Comparison of ENCODE assay signal across 21 cellular contexts in genomic region chr2:112062894-112063293, GRCh38. TPM values are rescaled to one million over a fixed set of nuclear protein-coding genes. Genes with fewer than 3 reads are reported as not detected.
DNase-seq lines count a peak whose midpoint lies in the region; ATAC-seq and TF ChIP-seq lines count a peak whose summit lies in the region.
"Had no signal": no experiment of that assay in that cellular context is flagged by ENCODE, and none has a peak within 500 bp of the region (broad histone marks: within the 10 kb centered on the region; RNA-seq: fewer than 3 reads in every experiment).

No MANE protein-coding gene starts in this region.

- H3K4me1 ChIP-seq in endodermal cell (ENCODE audit: control insufficient read depth, insufficient read depth, low read length) (peaks cover 5% of the 10 kb centered on the region), HAP-1 (no peaks in the 10 kb centered on the region)

- peak overlapping the region; percentile 2 for H3K4me3 Mint-ChIP-seq in activated naive CD4-positive, alpha-beta T cell treated with anti-CD3 and anti-CD28 coated beads, Interleukin-2, amount 50 U/mL, for 24 hours
- no peak overlapping the region for H3K4me3 Mint-ChIP-seq in T-helper 17 cell
- H3K4me3 Mint-ChIP-seq in endodermal cell, result no peak overlapping the region
- peak overlapping the region in 1 of 2 donors; percentile 11 for H3K4me3 Mint-ChIP-seq in stimulated activated naive CD8-positive, alpha-beta T cell treated with anti-CD3 and anti-CD28 coated beads, Interleukin-15, amount 100 ng/mL, for 72 hours
- H3K4me3 Mint-ChIP-seq: immature natural killer cell had no signal

- H3K9me3 ChIP-seq in T-helper 17 cell (ENCODE audit: control insufficient read depth, low read length, poor library complexity, severe bottlenecking) (no peaks in the 10 kb centered on the region), endodermal cell (ENCODE audit: control insufficient read depth, low read length) (peaks cover 14% of the 10 kb centered on the region), HAP-1 (no peaks in the 10 kb centered on the region)
- H3K9me3 ChIP-seq: esophagus squamous epithelium, thyroid gland had no signal

- H3K4me3 ChIP-seq in endodermal cell (ENCODE audit: low read length) (peak overlapping the region; percentile 0), HAP-1 (no peak overlapping the region)
- H3K4me3 ChIP-seq: esophagus squamous epithelium, hepatocyte, skin epidermis, thyroid gland had no signal

- H3K27me3 ChIP-seq in endodermal cell (ENCODE audit: control insufficient read depth, insufficient read depth, low read length, poor library complexity, severe bottlenecking), result no peaks in the 10 kb centered on the region
- H3K27me3 ChIP-seq in HAP-1 (ENCODE audit: low read depth), result no peaks in the 10 kb centered on the region
- H3K27me3 ChIP-seq: esophagus squamous epithelium, hepatocyte, thyroid gland had no signal

- H3K36me3 ChIP-seq in endodermal cell (ENCODE audit: control insufficient read depth, insufficient read depth, low read length) (peaks cover 70% of the 10 kb centered on the region), HAP-1 (replicated peaks) (no peaks in the 10 kb centered on the region; the same call in none of the 2 replicates)

- ATAC-seq in T-helper 17 cell (no peak), GM19463 (IDR thresholded peaks at IDR 0.05; ENCODE audit: unreplicated experiment) (no peak)
- peak; percentile 93 for ATAC-seq in stimulated activated naive CD8-positive, alpha-beta T cell treated with anti-CD3 and anti-CD28 coated beads, Interleukin-15, amount 100 ng/mL, for 72 hours

- no peak for DNase-seq in activated naive CD4-positive, alpha-beta T cell treated with anti-CD3 and anti-CD28 coated beads, Interleukin-2, amount 50 U/mL, for 16 hours
- DNase-seq in T-helper 17 cell (no peak), endodermal cell (no peak), HAP-1 (ENCODE audit: low spot score in 2 of 2) (no peak)
- DNase-seq in stimulated activated naive CD8-positive, alpha-beta T cell treated with anti-CD3 and anti-CD28 coated beads, Interleukin-15, amount 100 ng/mL, for 72 hours, result no peak
- DNase-seq: amniotic stem cell; effector memory CD4-positive, alpha-beta T cell; esophagus squamous epithelium; immature natural killer cell; mesendoderm; NCI-H1105 treated with DMSO at 0.1 percent for 48 hours; NCI-H2029; NCI-H226; nucleus accumbens; RPMI8226; stimulated activated naive CD4-positive, alpha-beta T cell treated with Interleukin-2 at 50 U/mL for 16 hours; thyroid gland had no signal

- TF ChIP-seq CTCF in endodermal cell (conservative IDR thresholded peaks at IDR 0.05), result no peak

- in situ Hi-C loops in HAP-1 (cut with MboI; ENCODE audit: low sequenced_read_pairs), result no loop called here

- no peaks in the 10 kb centered on the region for H3K9me3 Mint-ChIP-seq in activated naive CD4-positive, alpha-beta T cell treated with anti-CD3 and anti-CD28 coated beads, Interleukin-2, amount 50 U/mL, for 24 hours
- peaks cover 3% of the 10 kb centered on the region for H3K9me3 Mint-ChIP-seq in endodermal cell
- H3K9me3 Mint-ChIP-seq in stimulated activated naive CD8-positive, alpha-beta T cell treated with anti-CD3 and anti-CD28 coated beads, Interleukin-15, amount 100 ng/mL, for 72 hours, result peaks cover 18 to 24% of the 10 kb centered on the region in 2 donors
- H3K9me3 Mint-ChIP-seq: immature natural killer cell had no signal

- peaks cover 56% of the 10 kb centered on the region for H3K4me1 Mint-ChIP-seq in activated naive CD4-positive, alpha-beta T cell treated with anti-CD3 and anti-CD28 coated beads, Interleukin-2, amount 50 U/mL, for 24 hours
- H3K4me1 Mint-ChIP-seq in T-helper 17 cell, result peaks cover 40% of the 10 kb centered on the region
- peaks cover 18% of the 10 kb centered on the region for H3K4me1 Mint-ChIP-seq in endodermal cell
- H3K4me1 Mint-ChIP-seq in stimulated activated naive CD8-positive, alpha-beta T cell treated with anti-CD3 and anti-CD28 coated beads, Interleukin-15, amount 100 ng/mL, for 72 hours, result peaks cover 52% of the 10 kb centered on the region

- peak overlapping the region; percentile 10 for H3K27ac Mint-ChIP-seq in activated naive CD4-positive, alpha-beta T cell treated with anti-CD3 and anti-CD28 coated beads, Interleukin-2, amount 50 U/mL, for 24 hours
- H3K27ac Mint-ChIP-seq in T-helper 17 cell (peak overlapping the region; percentile 62), endodermal cell (no peak overlapping the region)
- H3K27ac Mint-ChIP-seq in stimulated activated naive CD8-positive, alpha-beta T cell treated with anti-CD3 and anti-CD28 coated beads, Interleukin-15, amount 100 ng/mL, for 72 hours, result peak overlapping the region in 1 of 2 donors; percentile 28

- H3K27me3 Mint-ChIP-seq in activated naive CD4-positive, alpha-beta T cell treated with anti-CD3 and anti-CD28 coated beads, Interleukin-2, amount 50 U/mL, for 24 hours, result no peaks in the 10 kb centered on the region
- no peaks in the 10 kb centered on the region for H3K27me3 Mint-ChIP-seq in T-helper 17 cell
- H3K27me3 Mint-ChIP-seq in endodermal cell (ENCODE audit: insufficient read depth), result no peaks in the 10 kb centered on the region
- H3K27me3 Mint-ChIP-seq in stimulated activated naive CD8-positive, alpha-beta T cell treated with anti-CD3 and anti-CD28 coated beads, Interleukin-15, amount 100 ng/mL, for 72 hours, result no peaks in the 10 kb centered on the region

- peaks cover 26% of the 10 kb centered on the region for H3K36me3 Mint-ChIP-seq in activated naive CD4-positive, alpha-beta T cell treated with anti-CD3 and anti-CD28 coated beads, Interleukin-2, amount 50 U/mL, for 24 hours
- peaks cover 23% of the 10 kb centered on the region for H3K36me3 Mint-ChIP-seq in T-helper 17 cell (ENCODE audit: low read depth)
- peaks cover 70% of the 10 kb centered on the region for H3K36me3 Mint-ChIP-seq in endodermal cell (ENCODE audit: low read depth)

- WGBS in endodermal cell (ENCODE audit: insufficient coverage in 1 of 2, insufficient read length in 1 of 2), 2 experiments, result 89 to 100% methylated on average over 1 of the region's 1 CpG

- no peak overlapping the region for H3K27ac ChIP-seq in endodermal cell (ENCODE audit: low read depth, low read length)
- H3K27ac ChIP-seq: esophagus squamous epithelium, hepatocyte, skin epidermis, thyroid gland had no signal

- H3K9ac ChIP-seq in endodermal cell (ENCODE audit: extremely low read depth, low read length, poor library complexity, severe bottlenecking), result no peak overlapping the region

RNA-seq across cellular contexts. Expression of gene TMEM87B, which starts 7.8 kb away (rescaled TPM):
- total RNA-seq in T-helper 17 cell (10 to 100 TPM; 16.3 to 23.1 TPM), endodermal cell (10 to 100 TPM; 20.2 to 22.3 TPM)
- polyA plus RNA-seq in endodermal cell (2013, experiment 1 of 2), result 12.8 TPM
- 14.4 TPM for polyA plus RNA-seq in endodermal cell (2013, experiment 2 of 2)
